13 cellular contexts compared by ENCODE assay signal in the genomic region with DNA sequence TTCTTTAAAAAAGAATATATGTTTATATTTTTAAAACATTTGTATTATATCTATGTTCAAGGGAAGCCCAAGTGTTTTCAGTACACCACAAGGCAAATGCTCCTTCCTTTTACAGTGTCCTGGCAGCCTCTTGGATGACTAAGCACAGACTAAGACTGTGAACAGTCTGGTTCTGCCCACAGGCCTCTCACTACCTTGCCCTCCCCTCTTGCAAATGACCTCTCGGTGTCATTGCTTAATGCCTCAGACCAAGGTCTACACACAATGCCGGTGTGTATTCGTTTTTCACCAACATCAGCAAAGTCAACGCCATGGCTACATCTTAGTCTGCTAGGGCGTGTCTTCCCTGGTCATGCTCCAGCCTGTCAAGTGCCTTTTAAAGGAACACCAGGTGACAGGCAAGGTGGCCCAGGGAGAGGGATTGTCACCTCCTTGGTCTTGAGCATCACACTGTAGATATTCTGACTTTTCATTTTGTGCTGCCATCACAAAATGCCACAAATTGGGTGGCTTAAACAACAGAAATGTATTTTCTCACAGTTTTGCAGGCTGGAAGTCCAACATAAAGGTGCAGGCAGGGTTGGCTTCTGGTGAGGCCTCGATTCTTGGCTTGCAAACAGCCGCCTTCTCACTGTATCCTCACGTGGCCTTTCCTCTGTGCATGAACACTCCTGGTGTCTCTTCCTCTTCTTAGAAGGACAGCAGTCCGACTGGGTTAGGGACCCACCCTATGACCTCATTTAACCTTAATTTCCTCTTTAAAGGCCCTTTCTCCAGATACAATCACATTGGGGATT.
DNase-seq lines count a peak whose midpoint lies in the region; ATAC-seq and TF ChIP-seq lines count a peak whose summit lies in the region.
"Had no signal": no experiment of that assay in that cellular context is flagged by ENCODE, and none has a peak within 500 bp of the region (broad histone marks: within the 10 kb centered on the region; RNA-seq: fewer than 3 reads in every experiment).

No MANE protein-coding gene starts in this region.

- H3K4me1 Mint-ChIP-seq in nephron progenitor cell = peaks cover 31% of the 10 kb centered on the region

- in situ Hi-C loops in astrocyte of the spinal cord (cut with HindIII; ENCODE audit: low sequenced_read_pairs) = no loop called here

- H3K9me3 Mint-ChIP-seq in nephron progenitor cell = peaks cover 4% of the 10 kb centered on the region
- H3K9me3 Mint-ChIP-seq: T-helper 1 cell treated with Interleukin-12 subunit alpha and Interleukin-12 subunit beta and Interleukin-4 antibody, amounts not matched to agents 30 μg/mL and 1 μg/mL, for 36 hours had no signal

- H3K4me3 Mint-ChIP-seq in nephron progenitor cell = no peak overlapping the region
- H3K4me3 Mint-ChIP-seq: T-helper 1 cell treated with Interleukin-12 subunit alpha and Interleukin-12 subunit beta and Interleukin-4 antibody, amounts not matched to agents 30 μg/mL and 1 μg/mL, for 36 hours had no signal

- DNase-seq in AG20443 (ENCODE audit: low spot score) (peak; percentile 86), HS-5 (ENCODE audit: low read depth) (peak; percentile 38), astrocyte of the spinal cord (ENCODE audit: low read depth, low spot score) (peak; percentile 87), kidney glomerular epithelial cell (lab: John Stamatoyannopoulos, UW) (peak; percentile 52), inferior parietal cortex (ENCODE audit: extremely low spot score) (no peak), NCI-H748 (lab: John Stamatoyannopoulos, UW; ENCODE audit: unreplicated experiment) (no peak), nephron progenitor cell (no peak)
- DNase-seq: midbrain, NCI-H82 had no signal

- peaks cover 11% of the 10 kb centered on the region for H3K27me3 Mint-ChIP-seq in nephron progenitor cell (ENCODE audit: low read depth, poor library complexity)

- no peak for TF ChIP-seq CTCF in astrocyte of the spinal cord (IDR thresholded peaks at IDR 0.05; ENCODE audit: low read depth, low read length)
- no peak for TF ChIP-seq CTCF in nephron progenitor cell (IDR thresholded peaks at IDR 0.05)

- no peak overlapping the region for H3K4me3 ChIP-seq in astrocyte of the spinal cord (ENCODE audit: low read depth, low read length)
- H3K4me3 ChIP-seq: cardiac muscle cell, skin epidermis had no signal

- no peaks in the 10 kb centered on the region for H3K36me3 Mint-ChIP-seq in nephron progenitor cell (ENCODE audit: low read depth)

- no peak for ATAC-seq in HG02623 (IDR thresholded peaks at IDR 0.05; ENCODE audit: unreplicated experiment)

- no peak overlapping the region for H3K27ac Mint-ChIP-seq in nephron progenitor cell
- H3K27ac Mint-ChIP-seq: T-helper 1 cell treated with Interleukin-12 subunit alpha and Interleukin-12 subunit beta and Interleukin-4 antibody, amounts not matched to agents 30 μg/mL and 1 μg/mL, for 36 hours had no signal

Comparison
In these comparisons a context has a peak if more than half of its experiments do, and no peak if none do; other contexts are left out.
1. DNase-seq: peak in AG20443 (single experiment), HS-5 (single experiment), astrocyte of the spinal cord (single experiment) and kidney glomerular epithelial cell (single experiment); none in inferior parietal cortex (single experiment), NCI-H748 (single experiment) and nephron progenitor cell (single experiment).